In genomic region chr10:38242061-38242460, GRCh38 we compare ENCODE assay signal across 7 cellular contexts.
DNase-seq lines count a peak whose midpoint lies in the region; ATAC-seq and TF ChIP-seq lines count a peak whose summit lies in the region.
"Not testable (repeated sequence)": the region's sequence is repeated elsewhere in the genome, so short reads cannot be mapped to it uniquely, and the experiment has no call there.

No MANE protein-coding gene starts in this region.

- not testable (repeated sequence) for H3K27ac ChIP-seq in heart left ventricle

- TF ChIP-seq CTCF in choroid plexus epithelial cell (conservative IDR thresholded peaks at IDR 0.05; ENCODE audit: low read depth, low read length); heart left ventricle (IDR thresholded peaks at IDR 0.05): not testable (repeated sequence)

- H3K9me3 ChIP-seq in heart left ventricle, result peaks cover 0 to 16% (median 4%) of the 10 kb centered on the region in 12 donors

- WGBS in heart left ventricle, 4 donors, result 10 to 30% (median 13%) methylated on average over 1 of the region's 1 CpG

- peak; percentile 0 for DNase-seq in GM04504 (ENCODE audit: low read depth)
- DNase-seq in MV-4-11 (lab: John Stamatoyannopoulos, UW), result peak; percentile 60
- peak; percentile 35 for DNase-seq in RPMI8226
- peak; percentile 2 for DNase-seq in choroid plexus epithelial cell (ENCODE audit: low read depth)
- DNase-seq in fibroblast of peridontal ligament (ENCODE audit: extremely low read depth), result peak; percentile 44
- peak in 3 of 5 donors; percentile 5 to 25 (median 23) for DNase-seq in heart left ventricle
- peak; percentile 9 for DNase-seq in stromal cell of bone marrow (ENCODE audit: low read depth)

- H3K27me3 ChIP-seq in heart left ventricle, result not testable (repeated sequence)

- intact Hi-C loops in heart left ventricle (cut with DNase I), result not testable (repeated sequence)

- not testable (repeated sequence) for H3K4me3 ChIP-seq in choroid plexus epithelial cell (ENCODE audit: low read depth, low read length); heart left ventricle

- not testable (repeated sequence) for TF ChIP-seq POLR2A in heart left ventricle (IDR thresholded peaks at IDR 0.05)

- H3K36me3 ChIP-seq in heart left ventricle, result not testable (repeated sequence)

- not testable (repeated sequence) for H3K4me1 ChIP-seq in heart left ventricle

- peak in 1 of 4 donors; percentile 31 for ATAC-seq in heart left ventricle

Comparison
In these comparisons a context has a peak if more than half of its experiments do, and no peak if none do; other contexts are left out.
1. DNase-seq: peak in every context shown above with its lines; median percentile 60 in MV-4-11; 44 in fibroblast of peridontal ligament; 35 in RPMI8226; 23 in heart left ventricle; 9 in stromal cell of bone marrow; 2 in choroid plexus epithelial cell; 0 in GM04504.